ENCODE assay signal across 24 cellular contexts in the genomic region with DNA sequence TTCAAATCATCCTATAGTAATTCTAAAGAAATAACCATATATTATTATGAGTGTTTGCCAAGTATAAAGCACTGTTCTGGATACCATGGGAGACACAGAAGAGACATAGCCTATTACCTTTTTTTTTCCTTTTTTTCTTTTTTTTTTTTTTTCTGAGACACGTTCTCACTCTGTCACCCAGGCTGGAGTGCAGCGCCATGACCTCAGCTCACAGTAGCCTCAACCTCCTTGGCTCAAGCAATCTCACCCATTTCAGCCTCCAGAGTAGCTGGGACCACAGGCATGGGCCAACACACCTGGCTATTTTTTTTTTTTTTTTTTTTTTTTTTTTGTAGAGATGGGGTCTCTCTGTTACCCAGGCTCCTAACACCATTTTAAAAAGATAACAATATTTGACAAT. TPM values are rescaled to one million over a fixed set of nuclear protein-coding genes. Genes with fewer than 3 reads are reported as not detected.
DNase-seq lines count a peak whose midpoint lies in the region; ATAC-seq and TF ChIP-seq lines count a peak whose summit lies in the region.
"Had no signal": no experiment of that assay in that cellular context is flagged by ENCODE, and none has a peak within 500 bp of the region (broad histone marks: within the 10 kb centered on the region; RNA-seq: fewer than 3 reads in every experiment).

No MANE protein-coding gene starts in this region.

- intact Hi-C loops in sciatic nerve (cut with DNase I), result no loop called here

- TF ChIP-seq POLR2A in erythroblast (IDR thresholded peaks at IDR 0.05; ENCODE audit: low read length), result no peak

- H3K79me2 ChIP-seq in OCI-LY1 (ENCODE audit: insufficient read depth, low read length), result no peaks in the 10 kb centered on the region

- H3K9ac ChIP-seq in OCI-LY1 (ENCODE audit: low read length), result no peak overlapping the region

- peaks cover 22% of the 10 kb centered on the region for H3K36me3 ChIP-seq in OCI-LY1 (ENCODE audit: insufficient read depth, low read length)
- H3K36me3 ChIP-seq: upper lobe of right lung had no signal

- H3K27ac Mint-ChIP-seq in central memory CD8-positive, alpha-beta T cell (ENCODE audit: low read depth), result peak overlapping the region; percentile 82
- no peak overlapping the region for H3K27ac Mint-ChIP-seq in activated naive CD4-positive, alpha-beta T cell treated with anti-CD3 and anti-CD28 coated beads, Interleukin-2, amount 50 U/mL, for 72 hours
- H3K27ac Mint-ChIP-seq: progenitor cell of endocrine pancreas had no signal

- peaks cover 6% of the 10 kb centered on the region; the same call in 1 of the 2 replicates for H3F3A ChIP-seq in OCI-LY1 (ENCODE audit: insufficient read depth, low read length)

- H3K9me2 ChIP-seq in OCI-LY1 (ENCODE audit: low read depth, low read length), result no peaks in the 10 kb centered on the region

- H3K27me3 Mint-ChIP-seq in activated T-cell treated with anti-CD3 and anti-CD28 coated beads, Interleukin-2, amount 50 U/mL, for 4 hours (ENCODE audit: low read depth), result no peaks in the 10 kb centered on the region
- H3K27me3 Mint-ChIP-seq in central memory CD8-positive, alpha-beta T cell, result no peaks in the 10 kb centered on the region
- H3K27me3 Mint-ChIP-seq: progenitor cell of endocrine pancreas had no signal

- no peaks in the 10 kb centered on the region for H3K9me3 ChIP-seq in OCI-LY1 (ENCODE audit: low read length)
- H3K9me3 ChIP-seq: BE2C, Caco-2, upper lobe of right lung had no signal

- peaks cover 63% of the 10 kb centered on the region for H3K4me1 Mint-ChIP-seq in activated T-cell treated with anti-CD3 and anti-CD28 coated beads, Interleukin-2, amount 50 U/mL, for 4 hours (ENCODE audit: low read depth)
- peaks cover 75% of the 10 kb centered on the region for H3K4me1 Mint-ChIP-seq in central memory CD8-positive, alpha-beta T cell

- H3K27ac ChIP-seq in OCI-LY1 (ENCODE audit: low read depth, low read length, poor library complexity, severe bottlenecking), result peak overlapping the region; percentile 73

- H3K4me3 ChIP-seq in OCI-LY1 (ENCODE audit: low read depth, low read length, poor library complexity, severe bottlenecking), result no peak overlapping the region
- H3K4me3 ChIP-seq: upper lobe of right lung had no signal

- H3K9me3 Mint-ChIP-seq in activated T-cell treated with anti-CD3 and anti-CD28 coated beads, Interleukin-2, amount 50 U/mL, for 4 hours, result no peaks in the 10 kb centered on the region
- no peaks in the 10 kb centered on the region for H3K9me3 Mint-ChIP-seq in central memory CD8-positive, alpha-beta T cell
- no peaks in the 10 kb centered on the region for H3K9me3 Mint-ChIP-seq in activated naive CD4-positive, alpha-beta T cell treated with anti-CD3 and anti-CD28 coated beads, Interleukin-2, amount 50 U/mL, for 72 hours
- H3K9me3 Mint-ChIP-seq: activated naive CD4-positive, alpha-beta T cell treated with anti-CD3 and anti-CD28 coated beads for 36 hours; WTC11 had no signal

- DNase-seq in activated T-cell treated with anti-CD3 and anti-CD28 coated beads, Interleukin-2, amount 50 U/mL, for 4 hours, result no peak
- DNase-seq in activated T-cell treated with anti-CD3 and anti-CD28 coated beads for 4 hours (no peak), sciatic nerve (ENCODE audit: low spot score) (no peak), erythroblast (lab: John Stamatoyannopoulos, UW) (no peak)
- no peak for DNase-seq in central memory CD8-positive, alpha-beta T cell (ENCODE audit: low spot score in 2 of 2)
- no peak for DNase-seq in activated naive CD4-positive, alpha-beta T cell treated with anti-CD3 and anti-CD28 coated beads, Interleukin-2, amount 50 U/mL, for 72 hours (ENCODE audit: low spot score in 2 of 2)
- DNase-seq: activated CD4-positive, alpha-beta T cell treated with anti-CD3 and anti-CD28 coated beads, Interleukin-2, amount 50 U/mL, for 4 hours; activated naive CD4-positive, alpha-beta T cell treated with anti-CD3 and anti-CD28 coated beads for 36 hours; BE2C; Caco-2; central memory CD4-positive, alpha-beta T cell; DND-41; NCI-H1105 treated with DMSO at 0.1 percent for 48 hours; NCI-H2029 treated with DMSO at 0.1 percent for 48 hours; NCI-H774; PC-3; SHP77; substantia nigra; SW 1271; upper lobe of right lung had no signal

- H3K4me2 ChIP-seq in OCI-LY1 (ENCODE audit: low read length), result no peak overlapping the region

- peaks cover 57% of the 10 kb centered on the region for H3K4me1 ChIP-seq in OCI-LY1 (ENCODE audit: insufficient read depth, low read length, severe bottlenecking)

- ATAC-seq in activated T-cell treated with anti-CD3 and anti-CD28 coated beads, Interleukin-2, amount 50 U/mL, for 4 hours, result no peak
- ATAC-seq in central memory CD8-positive, alpha-beta T cell (replicated peaks; ENCODE audit: extremely low read depth, poor library complexity, severe bottlenecking), result no peak
- peak; percentile 54 for ATAC-seq in sciatic nerve
- no peak for ATAC-seq in HG03460 (IDR thresholded peaks at IDR 0.05; ENCODE audit: unreplicated experiment)
- ATAC-seq in activated naive CD4-positive, alpha-beta T cell treated with anti-CD3 and anti-CD28 coated beads, Interleukin-2, amount 50 U/mL, for 72 hours, result no peak
- ATAC-seq: WTC11 had no signal

- H3K4me3 Mint-ChIP-seq in activated T-cell treated with anti-CD3 and anti-CD28 coated beads, Interleukin-2, amount 50 U/mL, for 4 hours, result peak overlapping the region; percentile 3
- H3K4me3 Mint-ChIP-seq in central memory CD8-positive, alpha-beta T cell, result no peak overlapping the region
- H3K4me3 Mint-ChIP-seq: activated naive CD4-positive, alpha-beta T cell treated with anti-CD3 and anti-CD28 coated beads for 36 hours; WTC11 had no signal

- no peak overlapping the region for H2AFZ ChIP-seq in OCI-LY1 (ENCODE audit: low read length)

- peaks cover 54% of the 10 kb centered on the region for H3K36me3 Mint-ChIP-seq in activated T-cell treated with anti-CD3 and anti-CD28 coated beads, Interleukin-2, amount 50 U/mL, for 4 hours (ENCODE audit: insufficient read depth)
- H3K36me3 Mint-ChIP-seq in central memory CD8-positive, alpha-beta T cell (ENCODE audit: insufficient read depth), result peaks cover 29% of the 10 kb centered on the region
- peaks cover 21 to 66% of the 10 kb centered on the region in 2 donors for H3K36me3 Mint-ChIP-seq in activated naive CD4-positive, alpha-beta T cell treated with anti-CD3 and anti-CD28 coated beads, Interleukin-2, amount 50 U/mL, for 72 hours

- H4K20me1 ChIP-seq in OCI-LY1 (ENCODE audit: insufficient read depth, low read length), result no peaks in the 10 kb centered on the region

- no peaks in the 10 kb centered on the region for H3K27me3 ChIP-seq in OCI-LY1 (ENCODE audit: insufficient read depth, low read length)
- H3K27me3 ChIP-seq: BE2C, upper lobe of right lung had no signal

- TF ChIP-seq CTCF in OCI-LY1 (IDR thresholded peaks at IDR 0.05; ENCODE audit: low read length), result no peak

RNA-seq across cellular contexts. Expression of gene CBLB, which starts 30.9 kb away (rescaled TPM):
- 10 to 100 TPM; 61.0 to 78.6 (median 70.4) TPM for total RNA-seq in activated T-cell treated with anti-CD3 and anti-CD28 coated beads, Interleukin-2, amount 50 U/mL, for 4 hours
- 140 TPM for total RNA-seq in sciatic nerve
- total RNA-seq in activated naive CD4-positive, alpha-beta T cell treated with anti-CD3 and anti-CD28 coated beads, Interleukin-2, amount 50 U/mL, for 72 hours, result 100 to 1,000 TPM in 1 of 2 donors, 10 to 100 TPM in 1; 81.3 to 107 TPM
